ENCODE assay signal across 17 cellular contexts in the genomic region with DNA sequence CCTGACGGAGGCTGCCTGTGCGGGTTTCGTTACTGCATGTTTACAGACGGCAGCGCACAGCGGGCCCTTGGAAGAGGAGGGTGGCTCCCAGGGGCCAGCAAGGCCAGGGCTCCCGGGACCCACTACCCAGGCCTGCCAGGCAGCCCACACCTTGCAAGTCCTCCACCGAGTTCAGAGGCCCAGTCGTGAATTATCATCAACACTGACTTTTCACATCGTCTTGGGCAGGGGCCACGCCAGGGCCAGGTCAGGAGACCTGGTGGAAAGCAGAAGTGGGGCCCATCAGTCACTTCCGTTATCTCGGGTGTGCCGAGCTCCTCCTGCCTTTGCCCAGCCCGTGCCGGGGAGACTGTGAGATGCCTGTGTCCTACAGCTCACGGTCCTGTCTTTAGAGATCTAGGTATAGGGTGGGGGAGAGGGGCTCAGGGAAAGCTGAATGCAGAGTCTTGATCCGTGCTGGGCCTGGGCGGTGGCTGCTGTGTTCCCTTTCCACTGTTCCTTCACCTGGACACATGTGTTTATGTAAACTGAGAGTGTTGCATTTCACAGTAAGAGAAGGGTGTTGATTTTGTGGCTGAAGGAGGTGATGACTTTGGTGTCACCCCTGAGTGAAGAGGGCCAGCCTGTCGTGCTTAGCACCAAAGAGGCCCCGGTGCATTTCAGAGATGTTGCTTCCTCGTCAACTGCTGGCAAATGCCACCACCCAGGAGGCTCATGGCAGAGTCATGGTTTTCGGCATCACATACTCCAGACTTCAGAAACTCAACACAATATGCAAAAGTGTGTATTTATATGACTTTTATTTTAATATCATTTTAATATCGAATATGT.
DNase-seq lines count a peak whose midpoint lies in the region; ATAC-seq and TF ChIP-seq lines count a peak whose summit lies in the region.
"Had no signal": no experiment of that assay in that cellular context is flagged by ENCODE, and none has a peak within 500 bp of the region (broad histone marks: within the 10 kb centered on the region; RNA-seq: fewer than 3 reads in every experiment).

No MANE protein-coding gene starts in this region.

- no peaks in the 10 kb centered on the region for H3K27me3 ChIP-seq in left ventricle myocardium inferior (ENCODE audit: low read depth)
- H3K27me3 ChIP-seq in Peyer's patch: no peaks in the 10 kb centered on the region
- no peaks in the 10 kb centered on the region for H3K27me3 ChIP-seq in upper lobe of right lung
- H3K27me3 ChIP-seq in transverse colon: no peaks in the 10 kb centered on the region
- H3K27me3 ChIP-seq: stomach had no signal

- H3K4me1 ChIP-seq in left ventricle myocardium inferior (peaks cover 10% of the 10 kb centered on the region), Peyer's patch (no peaks in the 10 kb centered on the region), upper lobe of right lung (no peaks in the 10 kb centered on the region), transverse colon (no peaks in the 10 kb centered on the region)
- H3K4me1 ChIP-seq: stomach had no signal

- TF ChIP-seq POLR2A in Peyer's patch (IDR thresholded peaks at IDR 0.05) (no peak), transverse colon (IDR thresholded peaks at IDR 0.05) (no peak)

- TF ChIP-seq CTCF in left ventricle myocardium inferior (IDR thresholded peaks at IDR 0.05; ENCODE audit: borderline replicate concordance): no peak
- no peak for TF ChIP-seq CTCF in Peyer's patch (IDR thresholded peaks at IDR 0.05)
- TF ChIP-seq CTCF in upper lobe of right lung (IDR thresholded peaks at IDR 0.05): no peak
- no peak for TF ChIP-seq CTCF in transverse colon (IDR thresholded peaks at IDR 0.05)

- WGBS in transverse colon (ENCODE audit: low coverage in 1 of 2), 2 donors: 87 to 94% methylated on average over 2 to 22 of the region's 24 CpGs

- no peak for DNase-seq in Right ventricle myocardium inferior (ENCODE audit: missing footprints)
- no peak for DNase-seq in left ventricle myocardium inferior
- DNase-seq in Peyer's patch: peak in 2 of 3 donors; percentile 36 to 49
- peak; percentile 53 for DNase-seq in islet precursor cell
- peak; percentile 55 for DNase-seq in upper lobe of right lung
- DNase-seq in transverse colon: no peak
- DNase-seq in substantia nigra (lab: John Stamatoyannopoulos, UW): no peak
- DNase-seq: activated CD4-positive, alpha-beta memory T cell treated with anti-CD3 and anti-CD28 coated beads for 36 hours; CD4-positive, alpha-beta memory T cell; effector CD8-positive, alpha-beta T cell; MM.1S; NCI-H2081 treated with DMSO at 0.1 percent for 48 hours; NCI-H526 treated with DMSO at 0.1 percent for 48 hours had no signal

- ATAC-seq in Right ventricle myocardium inferior (peak; percentile 36), upper lobe of right lung (peak; percentile 24), GM21737 (IDR thresholded peaks at IDR 0.05; ENCODE audit: unreplicated experiment) (no peak)
- ATAC-seq: sciatic nerve had no signal

- no peak for TF ChIP-seq EP300 in transverse colon (IDR thresholded peaks at IDR 0.05; ENCODE audit: low read depth)

- H3K4me3 ChIP-seq in left ventricle myocardium inferior: no peak overlapping the region
- H3K4me3 ChIP-seq in Peyer's patch: no peak overlapping the region
- H3K4me3 ChIP-seq in upper lobe of right lung: no peak overlapping the region
- H3K4me3 ChIP-seq in transverse colon: no peak overlapping the region
- H3K4me3 ChIP-seq: stomach had no signal

- H3K36me3 ChIP-seq in left ventricle myocardium inferior (peaks cover 33% of the 10 kb centered on the region), Peyer's patch (peaks cover 0 to 23% (median 0%) of the 10 kb centered on the region in 3 donors), upper lobe of right lung (peaks cover 31% of the 10 kb centered on the region), transverse colon (peaks cover 0 to 14% (median 0%) of the 10 kb centered on the region in 4 donors)

- H3K27ac ChIP-seq in left ventricle myocardium inferior (replicated peaks): no peak overlapping the region
- H3K27ac ChIP-seq in Peyer's patch: no peak overlapping the region
- no peak overlapping the region for H3K27ac ChIP-seq in upper lobe of right lung
- no peak overlapping the region for H3K27ac ChIP-seq in transverse colon
- H3K27ac ChIP-seq in substantia nigra (ENCODE audit: low read depth, low read length, poor library complexity, severe bottlenecking): no peak overlapping the region
- H3K27ac ChIP-seq: stomach, VCaP had no signal

- intact Hi-C loops in Right ventricle myocardium inferior (cut with DNase I) (no loop called here), left ventricle myocardium inferior (cut with micrococcal nuclease) (no loop called here), upper lobe of right lung (cut with DNase I) (no loop called here), transverse colon (cut with DNase I; ENCODE audit: low total_unique reads) (no loop called here)

- H3K9me3 ChIP-seq in left ventricle myocardium inferior (replicated peaks) (no peaks in the 10 kb centered on the region), Peyer's patch (no peaks in the 10 kb centered on the region), upper lobe of right lung (no peaks in the 10 kb centered on the region), transverse colon (no peaks in the 10 kb centered on the region)
- H3K9me3 ChIP-seq: stomach had no signal

- in situ Hi-C loops in transverse colon (cut with MboI; ENCODE audit: low pct_ligation_motif_present in 1 of 4, low pct_unique_long_range_greater_than_20kb in 1 of 4, low sequenced_read_pairs in 3 of 4): no loop called here

Comparison
In these comparisons a context has a peak if more than half of its experiments do, and no peak if none do; other contexts are left out.
1. DNase-seq: peak in Peyer's patch (2 of 3), islet precursor cell (single experiment) and upper lobe of right lung (single experiment); none in Right ventricle myocardium inferior (single experiment), left ventricle myocardium inferior (single experiment), transverse colon (single experiment) and substantia nigra (0 of 49).